ENCODE assay signal across 8 cellular contexts in genomic region chr1:8182034-8182761, GRCh38.
DNase-seq lines count a peak whose midpoint lies in the region; ATAC-seq, FAIRE-seq and TF ChIP-seq lines count a peak whose summit lies in the region.

No MANE protein-coding gene starts in this region.

- H3K9ac ChIP-seq in kidney (ENCODE audit: low read length in 2 of 2) = peak overlapping the region in 1 of 2 donors; percentile 6

- no peak for TF ChIP-seq CTCF in CD8-positive, alpha-beta T cell (IDR thresholded peaks at IDR 0.05)
- TF ChIP-seq CTCF in GM20000 (IDR thresholded peaks at IDR 0.05; ENCODE audit: extremely low read depth, missing control alignments) = no peak
- TF ChIP-seq CTCF in kidney (IDR thresholded peaks at IDR 0.05; ENCODE audit: borderline replicate concordance, extremely low read depth, insufficient read depth) = no peak

- intact Hi-C loops in CD8-positive, alpha-beta T cell (cut with DNase I, micrococcal nuclease) = no loop called here
- intact Hi-C loops in kidney (cut with DNase I) = no loop called here

- H3K4me3 ChIP-seq in CD8-positive, alpha-beta T cell (ENCODE audit: low read depth, low read length) = no peak overlapping the region
- H3K4me3 ChIP-seq in kidney (ENCODE audit: low read length in 2 of 2) = peak overlapping the region; percentile 29 to 38

- H3K4me1 ChIP-seq in CD8-positive, alpha-beta T cell (ENCODE audit: insufficient read depth, low read length) = no peaks in the 10 kb centered on the region
- peaks cover 2 to 3% of the 10 kb centered on the region in 2 donors for H3K4me1 ChIP-seq in kidney (ENCODE audit: control insufficient read depth in 1 of 2, insufficient read depth in 1 of 2, low read depth in 1 of 2, low read length in 2 of 2)

- no peak overlapping the region for H3K27ac ChIP-seq in CD8-positive, alpha-beta T cell (ENCODE audit: low read depth, low read length)
- H3K27ac ChIP-seq in kidney (ENCODE audit: low read depth in 2 of 2, low read length in 2 of 2) = peak overlapping the region in 1 of 2 donors; percentile 69

- H3K27me3 ChIP-seq in CD8-positive, alpha-beta T cell (ENCODE audit: insufficient read depth, low read length) = no peaks in the 10 kb centered on the region

- POLR2A ChIA-PET in CD8-positive, alpha-beta T cell (lab: Charles Lee) = no interaction called here

- peaks cover 16% of the 10 kb centered on the region for H3K9me3 Mint-ChIP-seq in CD8-positive, alpha-beta T cell

- CTCF ChIA-PET in CD8-positive, alpha-beta T cell (lab: Charles Lee) = no interaction called here

- H3K4me1 Mint-ChIP-seq in CD8-positive, alpha-beta T cell (ENCODE audit: low read depth) = peaks cover 7% of the 10 kb centered on the region

- no peak for FAIRE-seq in kidney (lab: Jason Lieb, UNC)

- H3K27me3 Mint-ChIP-seq in CD8-positive, alpha-beta T cell (ENCODE audit: low read depth) = peaks cover 2% of the 10 kb centered on the region

- no peak for DNase-seq in CD8-positive, alpha-beta T cell
- DNase-seq in GM20000 (ENCODE audit: low spot score) = peak; percentile 49
- DNase-seq in T-helper 22 cell (ENCODE audit: low read depth) = peak; percentile 9
- DNase-seq in kidney = peak; percentile 10
- DNase-seq in AML-193 (lab: John Stamatoyannopoulos, UW) = no peak
- no peak for DNase-seq in stimulated activated CD4-positive, alpha-beta T cell treated with anti-CD3 and anti-CD28 coated beads, Interleukin-15, amount 100 ng/mL, for 24 hours
- DNase-seq in midbrain (lab: John Stamatoyannopoulos, UW) = no peak
- DNase-seq in iPS-NIHi7 (ENCODE audit: extremely low spot score) = no peak

- H3K27ac Mint-ChIP-seq in CD8-positive, alpha-beta T cell = no peak overlapping the region

- H3K4me3 Mint-ChIP-seq in CD8-positive, alpha-beta T cell = no peak overlapping the region

- H3K36me3 ChIP-seq in CD8-positive, alpha-beta T cell (ENCODE audit: insufficient read depth, low read length) = no peaks in the 10 kb centered on the region
- no peaks in the 10 kb centered on the region for H3K36me3 ChIP-seq in kidney (ENCODE audit: control insufficient read depth in 1 of 2, insufficient read depth in 2 of 2, low read length in 2 of 2)

- peaks cover 3% of the 10 kb centered on the region for H3K36me3 Mint-ChIP-seq in CD8-positive, alpha-beta T cell

- peaks cover 10% of the 10 kb centered on the region for H3K9me3 ChIP-seq in CD8-positive, alpha-beta T cell (ENCODE audit: low read length)
- H3K9me3 ChIP-seq in kidney (ENCODE audit: control insufficient read depth in 1 of 2, low read length in 2 of 2) = peaks cover 0 to 7% of the 10 kb centered on the region in 2 donors

- peak; percentile 78 for ATAC-seq in CD8-positive, alpha-beta T cell

Comparison
In these comparisons a context has a peak if more than half of its experiments do, and no peak if none do; other contexts are left out.
1. DNase-seq: peak in GM20000 (single experiment), T-helper 22 cell (single experiment) and kidney (single experiment); none in CD8-positive, alpha-beta T cell (0 of 7), AML-193 (0 of 2), stimulated activated CD4-positive, alpha-beta T cell treated with anti-CD3 and anti-CD28 coated beads, Interleukin-15, amount 100 ng/mL, for 24 hours (single experiment), midbrain (single experiment) and iPS-NIHi7 (single experiment).